Comparison of ENCODE assay signal across 8 cellular contexts in the genomic region with DNA sequence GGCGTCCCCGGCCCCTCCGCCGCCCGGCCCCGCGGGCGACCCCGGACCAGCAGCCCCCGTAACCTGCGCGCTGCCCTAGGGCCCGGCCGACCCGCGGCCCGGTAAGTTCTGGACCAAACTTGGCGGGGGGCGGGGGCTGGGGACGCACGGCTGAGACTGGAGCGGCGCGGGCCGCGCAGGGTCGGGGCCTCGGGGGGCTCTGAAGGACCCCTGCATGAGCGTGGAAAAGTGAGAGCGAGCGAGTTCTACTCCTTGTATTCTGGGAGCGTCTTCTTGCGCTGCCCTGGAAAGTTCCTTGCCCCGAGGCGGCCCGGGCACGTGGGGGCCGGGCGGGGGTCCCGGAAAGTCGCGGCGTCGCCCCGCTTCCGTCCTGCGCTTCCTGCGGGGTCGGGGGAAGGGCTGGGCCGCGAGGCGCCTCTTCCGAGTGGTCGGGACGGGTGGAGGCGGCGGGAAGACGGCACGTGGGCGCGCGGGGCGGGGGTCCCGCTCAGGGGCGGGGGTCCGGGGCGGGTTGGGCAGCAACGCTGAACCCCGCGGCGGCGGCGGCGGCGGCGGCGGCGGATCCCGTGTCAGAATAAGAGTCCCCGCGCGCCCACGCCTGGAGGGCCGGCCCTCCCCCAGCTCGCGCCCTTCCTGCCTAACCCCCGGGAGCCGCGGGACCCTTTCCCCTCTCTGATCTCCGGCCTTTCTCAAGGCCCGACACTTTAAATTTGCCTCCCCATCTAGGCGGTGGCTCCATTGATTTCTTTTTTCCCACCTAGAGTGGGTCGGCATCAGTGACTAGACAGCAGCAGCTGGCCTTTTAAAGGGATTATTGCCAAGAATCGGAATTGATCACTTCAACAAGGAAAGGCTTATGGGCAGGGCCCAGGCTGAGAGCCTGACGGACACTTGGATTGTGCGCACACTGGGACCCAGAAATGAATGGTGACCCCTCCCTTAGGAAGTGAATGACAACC. TPM values are rescaled to one million over a fixed set of nuclear protein-coding genes. Genes with fewer than 3 reads are reported as not detected.
DNase-seq lines count a peak whose midpoint lies in the region; ATAC-seq, FAIRE-seq and TF ChIP-seq lines count a peak whose summit lies in the region.

No MANE protein-coding gene starts in this region.

- H3K9me3 ChIP-seq in OCI-LY3 (ENCODE audit: insufficient read depth, low read length) (no peaks in the 10 kb centered on the region), pancreas (no peaks in the 10 kb centered on the region)

- FAIRE-seq in pancreas (lab: Jason Lieb, UNC), result no peak

- 1% methylated on average over 41 to 96 of the region's 96 CpGs for WGBS in pancreas, 2 donors

- TF ChIP-seq CTCF in GM12875 (IDR thresholded peaks at IDR 0.05; ENCODE audit: borderline replicate concordance, insufficient read depth, low read depth, low read length), result no peak
- no peak for TF ChIP-seq CTCF in OCI-LY3 (IDR thresholded peaks at IDR 0.05; ENCODE audit: low read depth, low read length)
- no peak for TF ChIP-seq CTCF in pancreas (IDR thresholded peaks at IDR 0.05)

- intact Hi-C loops in head of caudate nucleus (cut with DNase I), result no loop called here
- intact Hi-C loops in pancreas (cut with DNase I), result no loop called here

- H3K4me1 ChIP-seq in OCI-LY3 (ENCODE audit: low read length) (peaks cover 43% of the 10 kb centered on the region), pancreas (peaks cover 25 to 50% (median 31%) of the 10 kb centered on the region in 3 donors)

- H3K9ac ChIP-seq in OCI-LY3 (ENCODE audit: low read length), result peak overlapping the region; percentile 95

- ATAC-seq in HG02885 (IDR thresholded peaks at IDR 0.05; ENCODE audit: poor library complexity, unreplicated experiment) (peak; percentile 31), pancreas (peak; percentile 17 to 41 (median 31)), HG03460 (IDR thresholded peaks at IDR 0.05; ENCODE audit: unreplicated experiment) (no peak)

- H3K4me3 ChIP-seq in GM12875 (ENCODE audit: low read depth, low read length) (peak overlapping the region; percentile 82), OCI-LY3 (ENCODE audit: low read length) (peak overlapping the region; percentile 86), pancreas (peak overlapping the region; percentile 49 to 97 (median 74))

- H3K36me3 ChIP-seq in OCI-LY3 (replicated peaks; ENCODE audit: low read depth, low read length) (no peaks in the 10 kb centered on the region), pancreas (no peaks in the 10 kb centered on the region)

- no peaks in the 10 kb centered on the region for H3K27me3 ChIP-seq in OCI-LY3 (ENCODE audit: low read depth, low read length)
- H3K27me3 ChIP-seq in pancreas, result no peaks in the 10 kb centered on the region

- H3K27ac ChIP-seq in OCI-LY3 (ENCODE audit: low read length) (peak overlapping the region; percentile 33), pancreas (peak overlapping the region; percentile 60 to 80 (median 77))

- H2AFZ ChIP-seq in OCI-LY3 (ENCODE audit: low read depth, low read length), result 0 out of 2 replicates have a peak overlapping the region, but pooled peaks have one; percentile 42

- H4K20me1 ChIP-seq in OCI-LY3 (ENCODE audit: insufficient read depth, low read length), result peaks cover 59% of the 10 kb centered on the region

- peak; percentile 84 for DNase-seq in activated effector memory CD4-positive, alpha-beta T cell treated with anti-CD3 and anti-CD28 coated beads, Interleukin-2, amount 50 U/mL, for 16 hours
- DNase-seq in head of caudate nucleus, result peak in 24 of 42 donors; percentile 12 to 60 (median 30)
- DNase-seq in pancreas, result peak; percentile 50 to 86 (median 66)
- no peak for DNase-seq in KG1 (lab: John Stamatoyannopoulos, UW)

- H3K4me2 ChIP-seq in OCI-LY3 (ENCODE audit: low read length), result peak overlapping the region; percentile 99

- H3K79me2 ChIP-seq in OCI-LY3 (ENCODE audit: low read length), result peaks cover 61% of the 10 kb centered on the region

RNA-seq across cellular contexts. Expression of a gene that starts 0.7 kb away (rescaled TPM):
- 10 to 100 TPM; 31.4 to 51.8 (median 41.8) TPM for total RNA-seq in pancreas
- polyA plus RNA-seq in pancreas, result 10 to 100 TPM; 11.9 to 13.1 TPM
